ENCODE assay signal across 30 cellular contexts in genomic region chr2:64794426-64794995, GRCh38.
"Had no signal": no experiment of that assay in that cellular context is flagged by ENCODE, and none has a peak within 500 bp of the region (broad histone marks: within the 10 kb centered on the region; RNA-seq: fewer than 3 reads in every experiment).

No MANE protein-coding gene starts in this region.

- DNase-seq: activated B cell treated with CpG ODN at 0.5 μM for 24 hours; activated CD4-positive, alpha-beta memory T cell treated with anti-CD3 and anti-CD28 coated beads for 36 hours; activated CD4-positive, alpha-beta T cell treated with anti-CD3 and anti-CD28 coated beads for 4 hours; activated CD4-positive, alpha-beta T cell treated with anti-CD3 and anti-CD28 coated beads, Interleukin-2, amount 50 U/mL, for 1 hour; activated CD4-positive, CD25-positive, alpha-beta regulatory T cell treated with anti-CD3 and anti-CD28 coated beads, Interleukin-2, amount 50 U/mL, for 72 hours; activated CD8-positive, alpha-beta memory T cell treated with anti-CD3 and anti-CD28 coated beads, Interleukin-2, amount 10 ng/mL, durations not matched to agents 7 days and 5 days; activated CD8-positive, alpha-beta memory T cell treated with anti-CD3 and anti-CD28 coated beads, Interleukin-2, amount 50 U/mL, for 48 hours; activated effector memory CD4-positive, alpha-beta T cell treated with Interleukin-2 at 50 U/mL for 16 hours; activated naive CD4-positive, alpha-beta T cell treated with anti-CD3 and anti-CD28 coated beads, Interleukin-2, amount 10 ng/mL, durations not matched to agents 7 days and 5 days; activated naive CD8-positive, alpha-beta T cell treated with anti-CD3 and anti-CD28 coated beads, Interleukin-2, amount 50 U/mL, for 24 hours; activated T-cell treated with anti-CD3 and anti-CD28 coated beads, Interleukin-2, amount 50 U/mL, for 48 hours; anterior cingulate cortex; central memory CD4-positive, alpha-beta T cell; NCI-H1092 treated with DMSO at 0.1 percent for 48 hours; NCI-H1436; NCI-H1694; NCI-H2029; NCI-H2107; NCI-H2171; NCI-H524; NCI-H69; NCI-H82; NK-92 treated with Interleukin-12 subunit alpha and Interleukin-12 subunit beta, amount 100 ng/mL, for 24 hours; PC-9; SIG-M5; T-helper 1 cell; T-helper 2 cell; T-helper 9 cell had no signal

- H2AFZ ChIP-seq: PC-9 had no signal

- H3K27ac ChIP-seq: KMS-11, PC-9, RWPE1 had no signal

- H3K4me3 ChIP-seq: PC-9 had no signal

- H3K4me2 ChIP-seq: KMS-11, PC-9 had no signal
